In the genomic region with DNA sequence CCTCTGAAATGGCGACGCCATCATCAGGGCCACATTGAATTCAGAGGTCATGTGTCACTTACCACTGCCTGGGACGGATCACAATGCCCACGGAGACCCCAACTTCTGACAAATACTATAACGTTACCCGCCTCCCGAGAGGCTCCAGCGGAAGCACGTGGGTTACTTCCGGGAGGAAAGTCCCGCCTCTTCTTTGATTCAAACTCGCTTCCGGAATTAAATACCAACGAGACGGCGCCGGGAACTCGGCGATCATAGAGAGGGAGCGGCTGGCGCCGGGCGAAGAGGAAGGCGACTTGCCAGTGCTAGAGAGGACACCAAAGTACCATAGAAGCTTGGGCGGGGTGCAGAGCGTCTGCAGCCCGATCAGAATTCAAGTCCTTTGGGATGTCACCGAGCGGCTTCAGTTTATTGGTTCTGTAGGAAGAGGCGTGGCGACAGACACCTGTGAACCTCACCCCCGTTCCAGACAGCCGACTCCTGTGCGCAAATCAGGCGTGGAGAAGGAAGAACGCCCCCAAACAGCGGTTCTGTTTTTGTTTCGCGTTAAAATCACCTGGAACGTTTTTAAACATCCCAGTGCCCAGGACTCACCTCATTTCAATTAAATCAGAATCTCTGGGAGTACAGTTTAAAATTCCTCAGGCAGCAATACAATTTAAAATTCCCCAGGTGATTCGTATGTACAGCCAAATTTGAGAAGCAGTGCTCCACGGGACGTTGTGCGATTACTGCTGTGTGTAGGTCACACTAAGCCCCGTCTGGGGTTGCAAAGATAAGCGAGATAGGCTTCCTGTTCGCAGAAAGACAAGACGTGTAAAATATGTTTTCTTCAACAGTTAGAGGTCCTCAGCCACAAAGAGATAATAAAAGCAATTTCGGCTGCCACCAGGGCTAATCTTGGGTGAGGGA, we compare ENCODE assay signal across 8 cellular contexts. TPM values are rescaled to one million over a fixed set of nuclear protein-coding genes. Genes with fewer than 3 reads are reported as not detected.
DNase-seq lines count a peak whose midpoint lies in the region; ATAC-seq, FAIRE-seq and TF ChIP-seq lines count a peak whose summit lies in the region.

A gene with protein sequence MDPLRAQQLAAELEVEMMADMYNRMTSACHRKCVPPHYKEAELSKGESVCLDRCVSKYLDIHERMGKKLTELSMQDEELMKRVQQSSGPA (minus strand): TSS at position 159 of the 912 bp plus-strand sequence. CDS start 565 bp downstream, outside the sequence.

- H2AK5ac ChIP-seq in trophoblast cell (ENCODE audit: low read length): peak within 1 kb of the TSS; percentile 52

- peak; percentile 87 for TF ChIP-seq POLR2A in GM12892 (IDR thresholded peaks at IDR 0.05; ENCODE audit: low read depth, low read length)
- peak; percentile 27 to 89 for TF ChIP-seq POLR2A in adrenal gland (IDR thresholded peaks at IDR 0.05)
- TF ChIP-seq POLR2A in transverse colon (IDR thresholded peaks at IDR 0.05): peak; percentile 59

- peak within 1 kb of the TSS; percentile 65 for H4K12ac ChIP-seq in trophoblast cell (ENCODE audit: low read depth, low read length)

- H3K9ac ChIP-seq in trophoblast cell (ENCODE audit: low read length): peak within 1 kb of the TSS; percentile 54

- peak; percentile 27 for TF ChIP-seq EP300 in transverse colon (IDR thresholded peaks at IDR 0.05; ENCODE audit: low read depth)

- peak within 1 kb of the TSS in 3 of 5 donors; percentile 41 to 74 (median 67) for H3K27ac ChIP-seq in adrenal gland
- no peak within 1 kb of the TSS for H3K27ac ChIP-seq in trophoblast cell (ENCODE audit: low read depth, low read length)
- H3K27ac ChIP-seq in transverse colon: peak within 1 kb of the TSS; percentile 68 to 81 (median 78)

- peak; percentile 98 for FAIRE-seq in GM12892 (lab: Jason Lieb, UNC)

- H3K9me3 ChIP-seq in adrenal gland (replicated peaks in 1 of 3) (no peaks in the 10 kb centered on the region), trophoblast cell (ENCODE audit: insufficient read depth, low read depth, low read length) (no peaks in the 10 kb centered on the region), transverse colon (no peaks in the 10 kb centered on the region)

- peak; percentile 81 for DNase-seq in GM12892 (ENCODE audit: insufficient read length)
- DNase-seq in NCI-H146 (lab: John Stamatoyannopoulos, UW): peak; percentile 99
- DNase-seq in T-helper 1 cell: peak; percentile 88 to 99 (median 91)
- peak; percentile 94 to 99 (median 98) for DNase-seq in adrenal gland
- DNase-seq in cardiac septum (ENCODE audit: low spot score): peak; percentile 98
- peak; percentile 95 to 97 for DNase-seq in trophoblast cell
- DNase-seq in transverse colon: peak; percentile 96

- 0 to 1% (median 0%) methylated on average over 26 to 49 of the region's 49 CpGs for WGBS in adrenal gland, 4 donors
- no CpG with 5 or more reads among the region's 49 CpGs for WGBS in trophoblast cell (ENCODE audit: extremely low coverage, insufficient coverage, insufficient read length)
- 1% methylated on average over 17 to 47 of the region's 49 CpGs for WGBS in transverse colon (ENCODE audit: low coverage in 1 of 2), 2 donors

- H3K27me3 ChIP-seq in adrenal gland (no peaks in the 10 kb centered on the region), trophoblast cell (ENCODE audit: insufficient read depth, low read length) (no peaks in the 10 kb centered on the region), transverse colon (no peaks in the 10 kb centered on the region)

- H3K36me3 ChIP-seq in adrenal gland (replicated peaks in 1 of 2) (no peaks in the 10 kb centered on the region), trophoblast cell (ENCODE audit: control insufficient read depth in 1 of 2, insufficient read depth in 2 of 2, low read length in 2 of 2) (peaks cover 4 to 7% of the 10 kb centered on the region in 2 experiments), transverse colon (no peaks in the 10 kb centered on the region)

- H3K4me3 ChIP-seq in adrenal gland (peak within 1 kb of the TSS; percentile 38 to 93 (median 69)), trophoblast cell (ENCODE audit: low read depth, low read length) (peak within 1 kb of the TSS; percentile 76), transverse colon (peak within 1 kb of the TSS; percentile 63 to 90 (median 72))

- in situ Hi-C loops in transverse colon (cut with MboI; ENCODE audit: low pct_ligation_motif_present in 1 of 4, low pct_unique_long_range_greater_than_20kb in 1 of 4, low sequenced_read_pairs in 3 of 4): no loop called here

- peak within 1 kb of the TSS; percentile 58 for H4K91ac ChIP-seq in trophoblast cell (ENCODE audit: low read depth, low read length)

- ATAC-seq in HG02852 (IDR thresholded peaks at IDR 0.05; ENCODE audit: unreplicated experiment): peak; percentile 99

- TF ChIP-seq CTCF in adrenal gland (IDR thresholded peaks at IDR 0.05) (no peak), transverse colon (IDR thresholded peaks at IDR 0.05) (peak in 1 of 5 experiments; percentile 7)

- H3K79me1 ChIP-seq in trophoblast cell (ENCODE audit: low read length): no peaks in the 10 kb centered on the region

- H3K4me2 ChIP-seq in trophoblast cell (ENCODE audit: low read length): peak within 1 kb of the TSS; percentile 89

- no peak within 1 kb of the TSS for H3K23ac ChIP-seq in trophoblast cell (ENCODE audit: low read length)

- intact Hi-C loops in adrenal gland (cut with DNase I): no loop called here
- intact Hi-C loops in cardiac septum (cut with DNase I): loop anchor here (5.0 kb wide), 1 partner anchor 194 kb away; a partner anchor contains a TSS
- intact Hi-C loops in transverse colon (cut with DNase I; ENCODE audit: low total_unique reads): no loop called here

- peaks cover 4% of the 10 kb centered on the region for H3K79me2 ChIP-seq in trophoblast cell (ENCODE audit: control insufficient read depth, insufficient read depth, low read length, poor library complexity)

- H3K4me1 ChIP-seq in adrenal gland (replicated peaks in 1 of 2) (peaks cover 8 to 18% of the 10 kb centered on the region in 2 donors), trophoblast cell (ENCODE audit: control insufficient read depth in 1 of 2, insufficient read depth in 2 of 2, low read length in 2 of 2) (peaks cover 6 to 9% of the 10 kb centered on the region in 2 experiments), transverse colon (peaks cover 9 to 20% (median 13%) of the 10 kb centered on the region in 4 donors)

- peak within 1 kb of the TSS; percentile 22 for H3K4ac ChIP-seq in trophoblast cell (ENCODE audit: low read depth, low read length)

- H4K8ac ChIP-seq in trophoblast cell (ENCODE audit: low read depth, low read length): peak within 1 kb of the TSS; percentile 86

- peak within 1 kb of the TSS; percentile 42 for H2AFZ ChIP-seq in trophoblast cell (ENCODE audit: insufficient read depth, low read length, poor library complexity)

- no peak within 1 kb of the TSS for H3K18ac ChIP-seq in trophoblast cell (ENCODE audit: low read length)

- no peak within 1 kb of the TSS for H2BK12ac ChIP-seq in trophoblast cell (ENCODE audit: low read length)

- H3K14ac ChIP-seq in trophoblast cell (ENCODE audit: low read length): no peak within 1 kb of the TSS

- no peak within 1 kb of the TSS for H2BK120ac ChIP-seq in trophoblast cell (ENCODE audit: insufficient read depth, low read length, poor library complexity)

- H2BK5ac ChIP-seq in trophoblast cell (ENCODE audit: low read depth, low read length, poor library complexity): peak within 1 kb of the TSS; percentile 5

RNA-seq across cellular contexts. Expression of the gene that starts here (rescaled TPM):
- 120 TPM for polyA plus RNA-seq in GM12892 (2012; ENCODE audit: missing spikeins)
- 10 to 100 TPM; 35.6 to 89.0 (median 53.7) TPM for total RNA-seq in adrenal gland
- polyA plus RNA-seq in adrenal gland: 10 to 100 TPM; 23.9 to 72.5 (median 48.8) TPM
- total RNA-seq in cardiac septum: 71.6 TPM
- 61.0 and 61.7 TPM in 2 replicates for polyA plus RNA-seq in trophoblast cell (2013)
- 10 to 100 TPM in 2 of 4 donors, 1 to 10 TPM in 1, not detected in 1; 1.6 to 36.8 (median 34.0) TPM for total RNA-seq in transverse colon
